ENCODE assay signal across 13 cellular contexts in genomic region chr5:27702339-27702820, GRCh38.
DNase-seq lines count a peak whose midpoint lies in the region; ATAC-seq lines count a peak whose summit lies in the region.
"Had no signal": no experiment of that assay in that cellular context is flagged by ENCODE, and none has a peak within 500 bp of the region (broad histone marks: within the 10 kb centered on the region; RNA-seq: fewer than 3 reads in every experiment).

No MANE protein-coding gene starts in this region.

- DNase-seq in COLO829 (ENCODE audit: low spot score), result peak; percentile 9
- DNase-seq in HuH-7.5 (ENCODE audit: low spot score), result peak; percentile 3
- peak; percentile 33 for DNase-seq in SW480 (ENCODE audit: low spot score)
- DNase-seq in iris pigment epithelial cell (ENCODE audit: low read depth), result peak; percentile 92
- DNase-seq in activated T-cell treated with anti-CD3 and anti-CD28 coated beads, Interleukin-2, amount 50 U/mL, for 48 hours, result no peak
- no peak for DNase-seq in stimulated activated CD8-positive, alpha-beta memory T cell treated with anti-CD3 and anti-CD28 coated beads, Interleukin-4, amount 100 ng/mL, for 48 hours
- DNase-seq: activated CD4-positive, CD25-positive, alpha-beta regulatory T cell treated with anti-CD3 and anti-CD28 coated beads, Interleukin-2, amount 50 U/mL, for 72 hours; activated naive CD4-positive, alpha-beta T cell treated with Interleukin-2 at 50 U/mL for 16 hours; CD4-positive, alpha-beta T cell; Kasumi-1; stimulated activated CD4-positive, alpha-beta T cell treated with anti-CD3 and anti-CD28 coated beads, Interleukin-4, amount 100 ng/mL, for 1 hour had no signal

- ATAC-seq in GM18907 (IDR thresholded peaks at IDR 0.05; ENCODE audit: unreplicated experiment) (no peak), HG03097 (IDR thresholded peaks at IDR 0.05; ENCODE audit: low FRiP score, unreplicated experiment) (no peak)

Comparison
In these comparisons a context has a peak if more than half of its experiments do, and no peak if none do; other contexts are left out.
1. DNase-seq: peak in COLO829 (single experiment), HuH-7.5 (single experiment), SW480 (single experiment) and iris pigment epithelial cell (single experiment); none in activated T-cell treated with anti-CD3 and anti-CD28 coated beads, Interleukin-2, amount 50 U/mL, for 48 hours (0 of 2) and stimulated activated CD8-positive, alpha-beta memory T cell treated with anti-CD3 and anti-CD28 coated beads, Interleukin-4, amount 100 ng/mL, for 48 hours (single experiment).